9 cellular contexts compared by ENCODE assay signal in the genomic region with DNA sequence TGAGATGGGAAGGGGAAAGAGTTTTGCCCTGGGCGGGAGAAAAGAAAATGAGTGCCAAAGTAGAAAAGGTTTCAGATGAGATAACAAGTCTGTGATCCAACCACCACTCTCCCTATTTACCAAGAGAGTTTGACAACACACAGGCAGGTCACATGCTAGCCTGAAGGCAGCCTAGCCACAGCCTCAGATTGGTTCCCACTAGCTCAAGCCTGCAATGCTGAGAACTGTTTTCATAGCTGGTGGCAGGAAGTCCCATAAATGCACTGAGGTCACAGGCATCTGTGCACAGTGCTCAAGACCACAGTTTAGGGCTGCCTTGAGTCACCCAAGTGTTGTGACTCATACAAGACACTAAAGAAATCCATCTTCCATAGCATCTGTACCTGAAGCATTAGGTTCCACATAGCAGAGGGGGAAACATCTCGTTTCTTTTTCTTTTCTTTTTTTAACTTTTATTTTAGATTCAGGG. TPM values are rescaled to one million over a fixed set of nuclear protein-coding genes. Genes with fewer than 3 reads are reported as not detected.
DNase-seq lines count a peak whose midpoint lies in the region; ATAC-seq and TF ChIP-seq lines count a peak whose summit lies in the region.
"Had no signal": no experiment of that assay in that cellular context is flagged by ENCODE, and none has a peak within 500 bp of the region (broad histone marks: within the 10 kb centered on the region; RNA-seq: fewer than 3 reads in every experiment).

No MANE protein-coding gene starts in this region.

- H4K20me1 ChIP-seq in DND-41 (ENCODE audit: insufficient read depth, low read length), result no peaks in the 10 kb centered on the region

- peaks cover 28% of the 10 kb centered on the region for H3K4me1 Mint-ChIP-seq in T-helper 2 cell treated with Interferon-gamma antibody and Interleukin-4, amounts not matched to agents 5 μg/mL and 100 μg/mL, for 36 hours (ENCODE audit: low read depth)

- peak overlapping the region; percentile 79 for H3K27ac Mint-ChIP-seq in T-helper 2 cell treated with Interferon-gamma antibody and Interleukin-4, amounts not matched to agents 5 μg/mL and 100 μg/mL, for 36 hours

- no peaks in the 10 kb centered on the region for H3K79me2 ChIP-seq in DND-41 (ENCODE audit: insufficient read depth, low read length)

- H3K27ac ChIP-seq in DND-41 (ENCODE audit: low read length), result no peak overlapping the region
- no peak overlapping the region for H3K27ac ChIP-seq in HEK293 (ENCODE audit: extremely low read depth, low read depth, low read length)
- no peak overlapping the region for H3K27ac ChIP-seq in body of pancreas
- no peak overlapping the region for H3K27ac ChIP-seq in adrenal gland
- H3K27ac ChIP-seq: right lobe of liver had no signal

- H3K4me1 ChIP-seq in DND-41 (ENCODE audit: insufficient read depth, low read length) (0 out of 2 replicates have a peak, but pooled peaks cover 3% of the 10 kb centered on the region), HEK293 (ENCODE audit: control insufficient read depth, insufficient read depth, low read length) (peaks cover 18% of the 10 kb centered on the region), body of pancreas (no peaks in the 10 kb centered on the region), adrenal gland (replicated peaks in 1 of 2) (no peaks in the 10 kb centered on the region)
- H3K4me1 ChIP-seq: right lobe of liver had no signal

- no peak overlapping the region for H3K4me2 ChIP-seq in DND-41 (ENCODE audit: insufficient read depth, low read length)

- H3K4me3 ChIP-seq in DND-41 (ENCODE audit: low read depth in 1 of 2, low read length in 2 of 2) (no peak overlapping the region), HEK293 (ENCODE audit: low read depth, low read length) (no peak overlapping the region), body of pancreas (no peak overlapping the region), adrenal gland (no peak overlapping the region)
- H3K4me3 ChIP-seq: right lobe of liver had no signal

- H3K9me3 ChIP-seq in DND-41 (ENCODE audit: insufficient read depth, low read length, severe bottlenecking) (no peaks in the 10 kb centered on the region), HEK293 (ENCODE audit: control insufficient read depth, insufficient read depth, low read depth, low read length) (peaks cover 2% of the 10 kb centered on the region), body of pancreas (no peaks in the 10 kb centered on the region), adrenal gland (replicated peaks in 1 of 3) (no peaks in the 10 kb centered on the region)
- H3K9me3 ChIP-seq: right lobe of liver had no signal

- ATAC-seq in DND-41 (ENCODE audit: insufficient read depth, low read depth) (peak; percentile 86), esophagus mucosa (peak; percentile 43), body of pancreas (no peak)

- no peak overlapping the region for H2AFZ ChIP-seq in DND-41 (ENCODE audit: low read depth, low read length)

- TF ChIP-seq CTCF in DND-41 (IDR thresholded peaks at IDR 0.05; ENCODE audit: borderline replicate concordance, extremely low read depth, low read length, poor library complexity, severe bottlenecking) (no peak), HEK293 (tag by site-specific recombination; IDR thresholded peaks at IDR 0.05) (no peak), body of pancreas (IDR thresholded peaks at IDR 0.05) (no peak), adrenal gland (IDR thresholded peaks at IDR 0.05) (no peak)

- H3K27me3 ChIP-seq in DND-41 (ENCODE audit: insufficient read depth, low read length, poor library complexity) (peaks cover 11% of the 10 kb centered on the region), body of pancreas (no peaks in the 10 kb centered on the region), adrenal gland (peaks cover 21% of the 10 kb centered on the region)
- H3K27me3 ChIP-seq: right lobe of liver had no signal

- TF ChIP-seq POLR2A in body of pancreas (IDR thresholded peaks at IDR 0.05), result no peak
- TF ChIP-seq POLR2A in adrenal gland (IDR thresholded peaks at IDR 0.05), result no peak

- intact Hi-C loops in body of pancreas (cut with DNase I) (no loop called here), head of caudate nucleus (cut with DNase I) (no loop called here), adrenal gland (cut with DNase I) (no loop called here)

- POLR2A ChIA-PET in HEK293 (lab: Yijun Ruan, JAX), result interaction anchor here (1.0 to 1.2 kb wide), 2 partner anchors 18 to 59 kb away, joined by 3 to 10 read pairs; a partner anchor contains a TSS

- peak; percentile 31 for DNase-seq in DND-41
- DNase-seq in T-helper 2 cell treated with Interferon-gamma antibody and Interleukin-4, amounts not matched to agents 5 μg/mL and 100 μg/mL, for 36 hours (ENCODE audit: low spot score), result peak; percentile 85
- DNase-seq in body of pancreas, result no peak
- DNase-seq in head of caudate nucleus, result no peak
- DNase-seq in adrenal gland, result no peak
- no peak for DNase-seq in SHP77 (lab: John Stamatoyannopoulos, UW)
- DNase-seq: right lobe of liver had no signal

- H3K36me3 Mint-ChIP-seq in T-helper 2 cell treated with Interferon-gamma antibody and Interleukin-4, amounts not matched to agents 5 μg/mL and 100 μg/mL, for 36 hours (ENCODE audit: low read depth), result no peaks in the 10 kb centered on the region

- no peak overlapping the region for H3K9ac ChIP-seq in DND-41 (ENCODE audit: low read depth, low read length)

- no peaks in the 10 kb centered on the region for H3K36me3 ChIP-seq in DND-41 (ENCODE audit: insufficient read depth, low read length)
- no peaks in the 10 kb centered on the region for H3K36me3 ChIP-seq in HEK293 (ENCODE audit: control insufficient read depth in 2 of 2, insufficient read depth in 1 of 2, low read length in 2 of 2)
- no peaks in the 10 kb centered on the region for H3K36me3 ChIP-seq in body of pancreas (replicated peaks in 1 of 2; ENCODE audit: insufficient read depth in 1 of 2, low read depth in 2 of 2)
- no peaks in the 10 kb centered on the region for H3K36me3 ChIP-seq in adrenal gland (replicated peaks in 1 of 2)
- H3K36me3 ChIP-seq: right lobe of liver had no signal

- CTCF ChIA-PET in HEK293 (lab: Yijun Ruan, JAX), result interaction anchor here (0.6 to 1.0 kb wide), 4 partner anchors 13 to 1791 kb away, joined by 3 to 4 read pairs (median 3); no protein-coding TSS in a partner anchor

- peaks cover 19% of the 10 kb centered on the region for H3K27me3 Mint-ChIP-seq in T-helper 2 cell treated with Interferon-gamma antibody and Interleukin-4, amounts not matched to agents 5 μg/mL and 100 μg/mL, for 36 hours (ENCODE audit: low read depth)

- 35 to 39% methylated on average over 2 of the region's 2 CpGs for WGBS in body of pancreas, 2 donors
- WGBS in adrenal gland, 4 donors, result 44 to 68% (median 51%) methylated on average over 2 of the region's 2 CpGs

- peaks cover 4% of the 10 kb centered on the region for H3K9me3 Mint-ChIP-seq in T-helper 2 cell treated with Interferon-gamma antibody and Interleukin-4, amounts not matched to agents 5 μg/mL and 100 μg/mL, for 36 hours

- H3K4me3 Mint-ChIP-seq in T-helper 2 cell treated with Interferon-gamma antibody and Interleukin-4, amounts not matched to agents 5 μg/mL and 100 μg/mL, for 36 hours, result peak overlapping the region; percentile 14

TF ChIP-seq in HEK293, 187 proteins besides CTCF, POLR2A, EP300 and RAD21 (continues in another document):
- no peak for TF ChIP-seq TCF7L2 (IDR thresholded peaks at IDR 0.05; ENCODE audit: borderline replicate concordance, low read depth, low read length)
- TF ChIP-seq ZBTB21 (tag by site-specific recombination; IDR thresholded peaks at IDR 0.05), result peak; percentile 81
- peak; percentile 34; the same call in 1 of the 2 replicates for TF ChIP-seq ZNF623 (tag by site-specific recombination; IDR thresholded peaks at IDR 0.05)
- no peak for TF ChIP-seq MEIS1 (CRISPR knock-in tag; IDR thresholded peaks at IDR 0.05; ENCODE audit: borderline replicate concordance)
- TF ChIP-seq ZNF768 (tag by site-specific recombination; IDR thresholded peaks at IDR 0.05), result no peak
- TF ChIP-seq ZNF121 (tag by site-specific recombination; IDR thresholded peaks at IDR 0.05), result no peak
- 0 out of 2 replicates have a peak, but pooled peaks have one; percentile 18 for TF ChIP-seq ZBTB48 (tag by site-specific recombination; IDR thresholded peaks at IDR 0.05)
- TF ChIP-seq, protein P1, sequence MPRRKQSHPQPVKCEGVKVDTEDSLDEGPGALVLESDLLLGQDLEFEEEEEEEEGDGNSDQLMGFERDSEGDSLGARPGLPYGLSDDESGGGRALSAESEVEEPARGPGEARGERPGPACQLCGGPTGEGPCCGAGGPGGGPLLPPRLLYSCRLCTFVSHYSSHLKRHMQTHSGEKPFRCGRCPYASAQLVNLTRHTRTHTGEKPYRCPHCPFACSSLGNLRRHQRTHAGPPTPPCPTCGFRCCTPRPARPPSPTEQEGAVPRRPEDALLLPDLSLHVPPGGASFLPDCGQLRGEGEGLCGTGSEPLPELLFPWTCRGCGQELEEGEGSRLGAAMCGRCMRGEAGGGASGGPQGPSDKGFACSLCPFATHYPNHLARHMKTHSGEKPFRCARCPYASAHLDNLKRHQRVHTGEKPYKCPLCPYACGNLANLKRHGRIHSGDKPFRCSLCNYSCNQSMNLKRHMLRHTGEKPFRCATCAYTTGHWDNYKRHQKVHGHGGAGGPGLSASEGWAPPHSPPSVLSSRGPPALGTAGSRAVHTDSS (tag by site-specific recombination; IDR thresholded peaks at IDR 0.05), result no peak
- 0 out of 2 replicates have a peak, but pooled peaks have one; percentile 31 for TF ChIP-seq ZNF843 (tag by site-specific recombination; IDR thresholded peaks at IDR 0.05)
- TF ChIP-seq, protein P2, sequence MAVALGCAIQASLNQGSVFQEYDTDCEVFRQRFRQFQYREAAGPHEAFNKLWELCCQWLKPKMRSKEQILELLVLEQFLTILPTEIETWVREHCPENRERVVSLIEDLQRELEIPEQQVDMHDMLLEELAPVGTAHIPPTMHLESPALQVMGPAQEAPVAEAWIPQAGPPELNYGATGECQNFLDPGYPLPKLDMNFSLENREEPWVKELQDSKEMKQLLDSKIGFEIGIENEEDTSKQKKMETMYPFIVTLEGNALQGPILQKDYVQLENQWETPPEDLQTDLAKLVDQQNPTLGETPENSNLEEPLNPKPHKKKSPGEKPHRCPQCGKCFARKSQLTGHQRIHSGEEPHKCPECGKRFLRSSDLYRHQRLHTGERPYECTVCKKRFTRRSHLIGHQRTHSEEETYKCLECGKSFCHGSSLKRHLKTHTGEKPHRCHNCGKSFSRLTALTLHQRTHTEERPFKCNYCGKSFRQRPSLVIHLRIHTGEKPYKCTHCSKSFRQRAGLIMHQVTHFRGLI (tag by site-specific recombination; IDR thresholded peaks at IDR 0.05), result peak; percentile 26; the same call in 1 of the 2 replicates
- TF ChIP-seq ZNF335 (tag by site-specific recombination; conservative IDR thresholded peaks at IDR 0.05), result peak; percentile 83
- no peak for TF ChIP-seq ZNF585B (tag by site-specific recombination; IDR thresholded peaks at IDR 0.05)
- no peak for TF ChIP-seq KLF1 (tag by site-specific recombination; IDR thresholded peaks at IDR 0.05)
- TF ChIP-seq ZFP69B (tag by site-specific recombination; IDR thresholded peaks at IDR 0.05), result 0 out of 2 replicates have a peak, but pooled peaks have one; percentile 6

RNA-seq across cellular contexts. Expression of a gene that starts 18.5 kb away (rescaled TPM):
- 49.3 TPM for total RNA-seq in esophagus mucosa
- total RNA-seq in body of pancreas, result 10 to 100 TPM; 12.2 to 51.6 TPM
- total RNA-seq in adrenal gland, result 100 to 1,000 TPM in 1 of 8 donors, 10 to 100 TPM in 7; 65.4 to 103 (median 71.3) TPM
- polyA plus RNA-seq in adrenal gland, result 100 to 1,000 TPM in 1 of 3 donors, 10 to 100 TPM in 2; 79.9 to 134 (median 85.5) TPM

Comparison
In these comparisons a context has a peak if more than half of its experiments do, and no peak if none do; other contexts are left out.
1. DNase-seq: peak in DND-41 (single experiment) and T-helper 2 cell treated with Interferon-gamma antibody and Interleukin-4, amounts not matched to agents 5 μg/mL and 100 μg/mL, for 36 hours (single experiment); none in body of pancreas (0 of 4), head of caudate nucleus (0 of 42), adrenal gland (0 of 7) and SHP77 (0 of 2).